ENCODE assay signal across 22 cellular contexts in genomic region chr22:22855085-22855484, GRCh38. TPM values are rescaled to one million over a fixed set of nuclear protein-coding genes. Genes with fewer than 3 reads are reported as not detected.
DNase-seq lines count a peak whose midpoint lies in the region; ATAC-seq and TF ChIP-seq lines count a peak whose summit lies in the region.
"Had no signal": no experiment of that assay in that cellular context is flagged by ENCODE, and none has a peak within 500 bp of the region (broad histone marks: within the 10 kb centered on the region; RNA-seq: fewer than 3 reads in every experiment).

No MANE protein-coding gene starts in this region.

- no peak for TF ChIP-seq POLR2A in gastrocnemius medialis (IDR thresholded peaks at IDR 0.05)

- in situ Hi-C loops in gastrocnemius medialis (cut with MboI; ENCODE audit: low sequenced_read_pairs in 4 of 4) = loop anchor here in 1 of 4 donors (10.0 kb wide), 1 partner anchor 270 kb away; no protein-coding TSS in a partner anchor
- in situ Hi-C loops in mammary epithelial cell (cut with MboI; ENCODE audit: low sequenced_read_pairs in 2 of 2) = no loop called here

- H2AFZ ChIP-seq in SU-DHL-6 (ENCODE audit: low read depth, low read length, severe bottlenecking) = no peak overlapping the region
- no peak overlapping the region for H2AFZ ChIP-seq in mammary epithelial cell (ENCODE audit: low read depth, low read length)

- H3K36me3 Mint-ChIP-seq in natural killer cell (no peaks in the 10 kb centered on the region), immature natural killer cell (peaks cover 0 to 3% (median 0%) of the 10 kb centered on the region in 3 donors)
- H3K36me3 Mint-ChIP-seq in natural killer cell treated with Interleukin-12 subunit alpha and Interleukin-12 subunit beta and Interleukin-15 and Interleukin-18, amount 100 ng/mL, for 72 hours = no peaks in the 10 kb centered on the region
- no peaks in the 10 kb centered on the region for H3K36me3 Mint-ChIP-seq in activated CD4-positive, alpha-beta memory T cell treated with anti-CD3 and anti-CD28 coated beads, Interleukin-2, amount 10 ng/mL, durations not matched to agents 7 days and 5 days (ENCODE audit: low read depth)
- H3K36me3 Mint-ChIP-seq: CD4-positive, CD25-positive, alpha-beta regulatory T cell had no signal

- H3F3A ChIP-seq in SU-DHL-6 (ENCODE audit: insufficient read depth) = peaks cover 28% of the 10 kb centered on the region

- H3K4me3 Mint-ChIP-seq in natural killer cell = no peak overlapping the region
- H3K4me3 Mint-ChIP-seq in natural killer cell treated with Interleukin-12 subunit alpha and Interleukin-12 subunit beta and Interleukin-15 and Interleukin-18, amount 100 ng/mL, for 72 hours = no peak overlapping the region
- peak overlapping the region in 3 of 5 donors; percentile 49 to 63 (median 63) for H3K4me3 Mint-ChIP-seq in immature natural killer cell
- no peak overlapping the region for H3K4me3 Mint-ChIP-seq in activated CD4-positive, alpha-beta memory T cell treated with anti-CD3 and anti-CD28 coated beads, Interleukin-2, amount 10 ng/mL, durations not matched to agents 7 days and 5 days
- H3K4me3 Mint-ChIP-seq: CD4-positive, CD25-positive, alpha-beta regulatory T cell had no signal

- ATAC-seq in natural killer cell (peak in 1 of 3 donors; percentile 48), gastrocnemius medialis (no peak)
- ATAC-seq in natural killer cell treated with Interleukin-12 subunit alpha and Interleukin-12 subunit beta and Interleukin-15 and Interleukin-18, amount 100 ng/mL, for 72 hours = no peak

- H3K9ac ChIP-seq in SU-DHL-6 (ENCODE audit: low read length) = peak overlapping the region; percentile 57
- no peak overlapping the region for H3K9ac ChIP-seq in mammary epithelial cell (ENCODE audit: insufficient read depth, low read length)

- DNase-seq in natural killer cell = no peak
- DNase-seq in natural killer cell treated with Interleukin-12 subunit alpha and Interleukin-12 subunit beta and Interleukin-15 and Interleukin-18, amount 100 ng/mL, for 72 hours (ENCODE audit: low spot score) = no peak
- no peak for DNase-seq in immature natural killer cell
- DNase-seq in gastrocnemius medialis = no peak
- DNase-seq in cortex of kidney (lab: John Stamatoyannopoulos, UW) = no peak
- DNase-seq in mammary epithelial cell = no peak
- DNase-seq in activated CD4-positive, alpha-beta memory T cell treated with anti-CD3 and anti-CD28 coated beads, Interleukin-2, amount 10 ng/mL, durations not matched to agents 7 days and 5 days = no peak
- DNase-seq: 8988T, KG1, NCI-H1048, NCI-H1417, NCI-H1694, NCI-H2029 treated with DMSO at 0.1 percent for 48 hours, NCI-H446 treated with DMSO at 0.1 percent for 48 hours, RPMI8226 had no signal

- no peaks in the 10 kb centered on the region for H3K27me3 ChIP-seq in SU-DHL-6 (ENCODE audit: low read length)
- peaks cover 0 to 10% (median 0%) of the 10 kb centered on the region in 3 donors for H3K27me3 ChIP-seq in gastrocnemius medialis
- no peaks in the 10 kb centered on the region for H3K27me3 ChIP-seq in mammary epithelial cell (ENCODE audit: insufficient read depth, low read length)

- H3K79me2 ChIP-seq in SU-DHL-6 (ENCODE audit: insufficient read depth, low read length) (no peaks in the 10 kb centered on the region), mammary epithelial cell (ENCODE audit: insufficient read depth, low read length) (no peaks in the 10 kb centered on the region)

- CTCF ChIA-PET in mammary epithelial cell (lab: Charles Lee; ENCODE audit: low non-redundant PET) = interaction anchor here (0.8 kb wide), 1 partner anchor 18 kb away, joined by 3 read pairs; no protein-coding TSS in a partner anchor
- CTCF ChIA-PET in activated CD4-positive, alpha-beta memory T cell treated with anti-CD3 and anti-CD28 coated beads, Interleukin-2, amount 10 ng/mL, durations not matched to agents 7 days and 5 days (lab: Charles Lee) = interaction anchor here (0.7 to 3.1 kb wide), 17 partner anchors 9 to 274 kb away, joined by 3 to 30 read pairs (median 5); no protein-coding TSS in a partner anchor

- intact Hi-C loops in natural killer cell (cut with micrococcal nuclease) = no loop called here
- intact Hi-C loops in gastrocnemius medialis (cut with DNase I; ENCODE audit: low total_unique reads) = no loop called here
- intact Hi-C loops in mammary epithelial cell (cut with micrococcal nuclease) = no loop called here

- H3K36me3 ChIP-seq in SU-DHL-6 (ENCODE audit: low read length) (no peaks in the 10 kb centered on the region), gastrocnemius medialis (no peaks in the 10 kb centered on the region), mammary epithelial cell (ENCODE audit: insufficient read depth, low read length) (no peaks in the 10 kb centered on the region)
- H3K36me3 ChIP-seq: BE2C had no signal

- H3K27ac ChIP-seq in SU-DHL-6 (ENCODE audit: low read depth, low read length) (0 out of 2 replicates have a peak overlapping the region, but pooled peaks have one; percentile 25), gastrocnemius medialis (no peak overlapping the region), mammary epithelial cell (ENCODE audit: insufficient read depth, low read depth, low read length) (no peak overlapping the region)

- no peaks in the 10 kb centered on the region for H3K27me3 Mint-ChIP-seq in natural killer cell (ENCODE audit: low read depth in 2 of 2)
- no peaks in the 10 kb centered on the region for H3K27me3 Mint-ChIP-seq in natural killer cell treated with Interleukin-12 subunit alpha and Interleukin-12 subunit beta and Interleukin-15 and Interleukin-18, amount 100 ng/mL, for 72 hours
- H3K27me3 Mint-ChIP-seq in immature natural killer cell (ENCODE audit: low read depth in 3 of 3) = peaks cover 0 to 8% (median 1%) of the 10 kb centered on the region in 3 donors
- peaks cover 27% of the 10 kb centered on the region for H3K27me3 Mint-ChIP-seq in activated CD4-positive, alpha-beta memory T cell treated with anti-CD3 and anti-CD28 coated beads, Interleukin-2, amount 10 ng/mL, durations not matched to agents 7 days and 5 days

- no TSS peak for BruUV-seq in mammary epithelial cell (replicated peaks; lab: Mats Ljungman, UMichigan)

- TF ChIP-seq CTCF in natural killer cell (IDR thresholded peaks at IDR 0.05) = no peak
- TF ChIP-seq CTCF in SU-DHL-6 (IDR thresholded peaks at IDR 0.05; ENCODE audit: insufficient read depth, low read length, poor library complexity, severe bottlenecking) = no peak
- no peak for TF ChIP-seq CTCF in gastrocnemius medialis (IDR thresholded peaks at IDR 0.05 in 4 of 5, conservative IDR thresholded peaks at IDR 0.05 in 1 of 5)
- TF ChIP-seq CTCF in mammary epithelial cell (conservative IDR thresholded peaks at IDR 0.05 in 1 of 2, IDR thresholded peaks at IDR 0.05 in 1 of 2; ENCODE audit: extremely low read depth in 1 of 2, insufficient read depth in 1 of 2, low read depth in 1 of 2, low read length in 2 of 2) = no peak

- no peak overlapping the region for H3K4me3 ChIP-seq in SU-DHL-6 (ENCODE audit: insufficient read depth, low read length, poor library complexity, severe bottlenecking)
- no peak overlapping the region for H3K4me3 ChIP-seq in gastrocnemius medialis
- no peak overlapping the region for H3K4me3 ChIP-seq in mammary epithelial cell (replicated peaks in 1 of 3; ENCODE audit: insufficient read depth in 1 of 3, low read depth in 2 of 3, low read length in 3 of 3)

- dilution Hi-C loops in mammary epithelial cell (cut with HindIII; ENCODE audit: low sequenced_read_pairs) = no loop called here

- WGBS in mammary epithelial cell (ENCODE audit: low coverage, missing lambda C conversion rate) = 57% methylated on average over 13 of the region's 13 CpGs

- no peaks in the 10 kb centered on the region for H3K4me1 ChIP-seq in gastrocnemius medialis
- H3K4me1 ChIP-seq in mammary epithelial cell (ENCODE audit: insufficient read depth, low read length) = no peaks in the 10 kb centered on the region
- H3K4me1 ChIP-seq: BE2C had no signal

- H3K9me3 Mint-ChIP-seq in natural killer cell = no peaks in the 10 kb centered on the region
- no peaks in the 10 kb centered on the region for H3K9me3 Mint-ChIP-seq in natural killer cell treated with Interleukin-12 subunit alpha and Interleukin-12 subunit beta and Interleukin-15 and Interleukin-18, amount 100 ng/mL, for 72 hours
- no peaks in the 10 kb centered on the region for H3K9me3 Mint-ChIP-seq in immature natural killer cell
- no peaks in the 10 kb centered on the region for H3K9me3 Mint-ChIP-seq in activated CD4-positive, alpha-beta memory T cell treated with anti-CD3 and anti-CD28 coated beads, Interleukin-2, amount 10 ng/mL, durations not matched to agents 7 days and 5 days
- H3K9me3 Mint-ChIP-seq: CD4-positive, CD25-positive, alpha-beta regulatory T cell had no signal

- H3K27ac Mint-ChIP-seq in natural killer cell = peak overlapping the region; percentile 11 to 89
- H3K27ac Mint-ChIP-seq in natural killer cell treated with Interleukin-12 subunit alpha and Interleukin-12 subunit beta and Interleukin-15 and Interleukin-18, amount 100 ng/mL, for 72 hours = no peak overlapping the region
- H3K27ac Mint-ChIP-seq in immature natural killer cell = peak overlapping the region; percentile 20 to 82 (median 66)
- no peak overlapping the region for H3K27ac Mint-ChIP-seq in activated CD4-positive, alpha-beta memory T cell treated with anti-CD3 and anti-CD28 coated beads, Interleukin-2, amount 10 ng/mL, durations not matched to agents 7 days and 5 days

- H4K20me1 ChIP-seq in SU-DHL-6 (ENCODE audit: low read depth, low read length) = no peaks in the 10 kb centered on the region
- no peaks in the 10 kb centered on the region for H4K20me1 ChIP-seq in mammary epithelial cell (ENCODE audit: insufficient read depth, low read length)

- H3K9me3 ChIP-seq in SU-DHL-6 (ENCODE audit: insufficient read depth, low read length) = no peaks in the 10 kb centered on the region
- H3K9me3 ChIP-seq in gastrocnemius medialis = no peaks in the 10 kb centered on the region
- no peaks in the 10 kb centered on the region for H3K9me3 ChIP-seq in mammary epithelial cell (replicated peaks; ENCODE audit: insufficient read depth, low read length)
- H3K9me3 ChIP-seq: BE2C had no signal

- H3K4me1 Mint-ChIP-seq in natural killer cell (peaks cover 23 to 52% of the 10 kb centered on the region in 2 donors), immature natural killer cell (peaks cover 28 to 44% of the 10 kb centered on the region in 2 donors)
- H3K4me1 Mint-ChIP-seq in natural killer cell treated with Interleukin-12 subunit alpha and Interleukin-12 subunit beta and Interleukin-15 and Interleukin-18, amount 100 ng/mL, for 72 hours (ENCODE audit: low read depth in 2 of 2) = peaks cover 11 to 23% of the 10 kb centered on the region in 2 donors
- H3K4me1 Mint-ChIP-seq in activated CD4-positive, alpha-beta memory T cell treated with anti-CD3 and anti-CD28 coated beads, Interleukin-2, amount 10 ng/mL, durations not matched to agents 7 days and 5 days = no peaks in the 10 kb centered on the region

- POLR2A ChIA-PET in activated CD4-positive, alpha-beta memory T cell treated with anti-CD3 and anti-CD28 coated beads, Interleukin-2, amount 10 ng/mL, durations not matched to agents 7 days and 5 days (lab: Charles Lee) = interaction anchor here (1.0 to 1.2 kb wide), 2 partner anchors 10 to 29 kb away, joined by 3 read pairs; no protein-coding TSS in a partner anchor

- H3K4me2 ChIP-seq in SU-DHL-6 (ENCODE audit: low read depth, low read length, poor library complexity, severe bottlenecking) = peak overlapping the region; percentile 16
- no peak overlapping the region for H3K4me2 ChIP-seq in mammary epithelial cell (ENCODE audit: insufficient read depth, low read depth, low read length)

- no peaks in the 10 kb centered on the region for H3K9me2 ChIP-seq in SU-DHL-6 (replicated peaks; ENCODE audit: insufficient read depth, low read length)

RNA-seq across cellular contexts. Expression of gene IGLL5, which starts 32.5 kb away (rescaled TPM):
- total RNA-seq in natural killer cell (100 to 1,000 TPM in 1 of 3 donors, under 1 TPM in 2; 0.38 to 124 (median 0.93) TPM), gastrocnemius medialis (under 1 TPM in 1 of 4 donors, not detected in 3; 0.49 TPM), mammary epithelial cell (not detected)
- 1 to 10 TPM in 1 of 2 donors, not detected in 1; 5.4 TPM for total RNA-seq in natural killer cell treated with Interleukin-12 subunit alpha and Interleukin-12 subunit beta and Interleukin-15 and Interleukin-18, amount 100 ng/mL, for 72 hours
- polyA plus RNA-seq in immature natural killer cell (under 1 TPM in 2 of 3 donors, not detected in 1; 0.26 to 0.59 TPM), mammary epithelial cell (not detected)
- polyA minus RNA-seq in mammary epithelial cell = not detected
- total RNA-seq in activated CD4-positive, alpha-beta memory T cell treated with anti-CD3 and anti-CD28 coated beads, Interleukin-2, amount 10 ng/mL, durations not matched to agents 7 days and 5 days = not detected
- total RNA-seq: Daoy, H4, Right ventricle myocardium superior, SK-MEL-5 had no signal

Comparison
In these comparisons a context has a peak if more than half of its experiments do, and no peak if none do; other contexts are left out.
1. H3K27ac Mint-ChIP-seq: peak in natural killer cell (2 of 2) and immature natural killer cell (6 of 6); none in natural killer cell treated with Interleukin-12 subunit alpha and Interleukin-12 subunit beta and Interleukin-15 and Interleukin-18, amount 100 ng/mL, for 72 hours (0 of 2) and activated CD4-positive, alpha-beta memory T cell treated with anti-CD3 and anti-CD28 coated beads, Interleukin-2, amount 10 ng/mL, durations not matched to agents 7 days and 5 days (single experiment).
2. H3K4me3 Mint-ChIP-seq: peak in immature natural killer cell (3 of 5); none in natural killer cell (single experiment), natural killer cell treated with Interleukin-12 subunit alpha and Interleukin-12 subunit beta and Interleukin-15 and Interleukin-18, amount 100 ng/mL, for 72 hours (single experiment) and activated CD4-positive, alpha-beta memory T cell treated with anti-CD3 and anti-CD28 coated beads, Interleukin-2, amount 10 ng/mL, durations not matched to agents 7 days and 5 days (single experiment).